Comparison of ENCODE assay signal across 2 cellular contexts in the genomic region with DNA sequence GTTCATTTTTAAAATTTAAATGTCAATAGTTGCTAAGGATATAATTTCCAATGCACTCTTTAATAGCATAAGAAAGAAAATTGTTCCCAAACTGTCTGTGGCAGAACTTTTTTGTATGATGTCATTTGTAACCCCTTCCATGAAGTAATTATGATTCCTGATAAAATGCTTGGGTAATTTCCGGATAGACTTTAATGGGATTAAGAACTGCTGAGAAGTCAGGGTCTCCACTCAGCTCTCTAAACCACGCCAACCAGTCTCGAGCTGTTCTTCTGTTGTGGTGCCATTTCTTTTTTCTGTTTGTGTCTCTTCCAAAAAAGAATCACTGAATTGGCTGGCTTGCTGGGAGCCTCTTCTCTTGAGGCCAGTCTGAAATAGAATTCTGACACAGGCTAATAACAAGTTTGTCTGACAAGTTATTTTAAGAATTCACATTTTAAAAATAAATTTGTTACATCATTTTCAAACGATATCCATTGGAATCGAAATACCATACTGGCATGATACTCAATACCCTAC.
TF ChIP-seq lines count a peak whose summit lies in the region.

No MANE protein-coding gene starts in this region.

TF ChIP-seq in HepG2, 621 proteins besides CTCF, POLR2A, EP300 and RAD21 (continued from another document):
- TF ChIP-seq ATF7 (IDR thresholded peaks at IDR 0.05): peak; percentile 33
- no peak for TF ChIP-seq ATF7 (CRISPR knock-in tag; IDR thresholded peaks at IDR 0.05)

TF ChIP-seq in GM12891, 5 proteins besides CTCF, POLR2A, EP300 and RAD21 (continued from another document):
- TF ChIP-seq PAX5 (IDR thresholded peaks at IDR 0.05; ENCODE audit: insufficient read depth, low read length, severe bottlenecking): no peak
- TF ChIP-seq POU2F2 (IDR thresholded peaks at IDR 0.05; ENCODE audit: low read depth, low read length): no peak
